8 cellular contexts compared by ENCODE assay signal in genomic region chr11:35945137-35945518, GRCh38. TPM values are rescaled to one million over a fixed set of nuclear protein-coding genes. Genes with fewer than 3 reads are reported as not detected.
DNase-seq lines count a peak whose midpoint lies in the region; ATAC-seq and TF ChIP-seq lines count a peak whose summit lies in the region.

No MANE protein-coding gene starts in this region.

- TF ChIP-seq CTCF in WERI-Rb-1 (IDR thresholded peaks at IDR 0.05; ENCODE audit: low read depth, low read length) (no peak), fibroblast of lung (conservative IDR thresholded peaks at IDR 0.05 in 1 of 2, IDR thresholded peaks at IDR 0.05 in 1 of 2; ENCODE audit: low read depth in 1 of 2, low read length in 2 of 2) (no peak)

- H3K4me1 ChIP-seq in fibroblast of lung (ENCODE audit: control insufficient read depth, extremely low read depth, insufficient read depth, low read length) (peaks cover 6% of the 10 kb centered on the region), skeletal muscle satellite cell (ENCODE audit: control insufficient read depth, insufficient read depth, low read length) (peaks cover 23% of the 10 kb centered on the region)

- no peak for ATAC-seq in GM19455 (IDR thresholded peaks at IDR 0.05; ENCODE audit: unreplicated experiment)
- no peak for ATAC-seq in GM21529 (IDR thresholded peaks at IDR 0.05; ENCODE audit: unreplicated experiment)

- H3K4me2 ChIP-seq in fibroblast of lung (ENCODE audit: extremely low read depth, insufficient read depth, low read length) (peak overlapping the region; percentile 80), skeletal muscle satellite cell (ENCODE audit: low read length) (peak overlapping the region; percentile 99)

- no peaks in the 10 kb centered on the region for H3K27me3 ChIP-seq in WERI-Rb-1 (ENCODE audit: insufficient read depth, low read depth, severe bottlenecking)
- H3K27me3 ChIP-seq in fibroblast of lung (ENCODE audit: control insufficient read depth, insufficient read depth, low read length), result no peaks in the 10 kb centered on the region
- H3K27me3 ChIP-seq in skeletal muscle satellite cell (ENCODE audit: control insufficient read depth, insufficient read depth, low read length), result no peaks in the 10 kb centered on the region

- DNase-seq in DMS53 (lab: John Stamatoyannopoulos, UW) (peak; percentile 17), DMS53 treated with DMSO at 0.1 percent for 48 hours (lab: John Stamatoyannopoulos, UW; ENCODE audit: unreplicated experiment) (no peak), WERI-Rb-1 (no peak), fibroblast of lung (ENCODE audit: low read depth in 2 of 2) (no peak), AG08396 (ENCODE audit: low spot score) (no peak)

- H3K79me2 ChIP-seq in fibroblast of lung (ENCODE audit: control insufficient read depth, insufficient read depth, low read length), result peaks cover 3% of the 10 kb centered on the region

- H3K36me3 ChIP-seq in WERI-Rb-1 (peaks cover 2% of the 10 kb centered on the region; the same call in 1 of the 2 replicates), fibroblast of lung (ENCODE audit: control insufficient read depth, insufficient read depth, low read length) (no peaks in the 10 kb centered on the region), skeletal muscle satellite cell (ENCODE audit: insufficient read depth, low read length) (no peaks in the 10 kb centered on the region)

- H3K27ac ChIP-seq in WERI-Rb-1 (no peak overlapping the region), fibroblast of lung (ENCODE audit: insufficient read depth, low read length) (no peak overlapping the region)

- peak overlapping the region; percentile 62 for H3K9ac ChIP-seq in fibroblast of lung (ENCODE audit: insufficient read depth, low read length)
- peak overlapping the region; percentile 91 for H3K9ac ChIP-seq in skeletal muscle satellite cell (ENCODE audit: low read depth, low read length)

- no peaks in the 10 kb centered on the region for H4K20me1 ChIP-seq in fibroblast of lung (ENCODE audit: control insufficient read depth, extremely low read depth, insufficient read depth, low read length)

- H3K9me3 ChIP-seq in WERI-Rb-1 (ENCODE audit: severe bottlenecking), result no peaks in the 10 kb centered on the region
- no peaks in the 10 kb centered on the region for H3K9me3 ChIP-seq in fibroblast of lung (ENCODE audit: control insufficient read depth, insufficient read depth, low read depth, low read length)
- no peaks in the 10 kb centered on the region for H3K9me3 ChIP-seq in skeletal muscle satellite cell (replicated peaks; ENCODE audit: low read length)

- peak overlapping the region; percentile 62 for H3K4me3 ChIP-seq in WERI-Rb-1 (ENCODE audit: low read depth, low read length)
- H3K4me3 ChIP-seq in fibroblast of lung (replicated peaks in 1 of 4; ENCODE audit: control extremely low read depth in 1 of 4, insufficient read depth in 1 of 4, low read depth in 3 of 4, low read length in 4 of 4), result peak overlapping the region; percentile 32 to 89 (median 78)
- H3K4me3 ChIP-seq in skeletal muscle satellite cell (ENCODE audit: low read length), result peak overlapping the region; percentile 92

- H2AFZ ChIP-seq in fibroblast of lung (ENCODE audit: low read length), result no peak overlapping the region

RNA-seq across cellular contexts. Expression of gene LDLRAD3, which starts 1.3 kb away (rescaled TPM):
- 3.8 and 4.9 TPM in 2 replicates for total RNA-seq in fibroblast of lung
- 5.6 and 7.8 TPM in 2 replicates for polyA plus RNA-seq in fibroblast of lung
- polyA plus RNA-seq in fibroblast of lung (2012), result 4.9 and 8.8 TPM in 2 replicates
- 8.6 and 20.4 TPM in 2 replicates for polyA minus RNA-seq in fibroblast of lung (ENCODE audit: low replicate concordance)
- 9.9 and 12.2 TPM in 2 replicates for total RNA-seq in skeletal muscle satellite cell (2012; rRNA removed)
